Comparison of ENCODE assay signal across 7 cellular contexts in genomic region chr3:159828542-159828943, GRCh38. TPM values are rescaled to one million over a fixed set of nuclear protein-coding genes. Genes with fewer than 3 reads are reported as not detected.
A peak's percentile ranks its signal among the peaks of the same experiment; 100 is the strongest.
DNase-seq lines count a peak whose midpoint lies in the region; ATAC-seq and TF ChIP-seq lines count a peak whose summit lies in the region.

No MANE protein-coding gene starts in this region.

- no peaks in the 10 kb centered on the region for H3K27me3 ChIP-seq in mesendoderm (ENCODE audit: insufficient read depth, low read length, poor library complexity)

- intact Hi-C loops in posterior vena cava (cut with DNase I) = loop anchor here in 1 of 2 donors (10.0 kb wide), 1 partner anchor 166 kb away; no protein-coding TSS in a partner anchor

- H4K5ac ChIP-seq in mesendoderm (ENCODE audit: low read length) = no peak overlapping the region

- no peak overlapping the region for H3K4me3 ChIP-seq in GM12865 (ENCODE audit: low read depth, low read length)
- H3K4me3 ChIP-seq in mesendoderm (ENCODE audit: low read length) = no peak overlapping the region

- H3K56ac ChIP-seq in mesendoderm (ENCODE audit: low read length) = no peak overlapping the region

- no peak overlapping the region for H2BK5ac ChIP-seq in mesendoderm (ENCODE audit: low read length)

- ATAC-seq in HG03378 (IDR thresholded peaks at IDR 0.05; ENCODE audit: unreplicated experiment) = peak; percentile 41
- no peak for ATAC-seq in HG03457 (IDR thresholded peaks at IDR 0.05; ENCODE audit: unreplicated experiment)

- no peaks in the 10 kb centered on the region for H3K36me3 ChIP-seq in mesendoderm (ENCODE audit: control insufficient read depth, insufficient read depth, low read length)

- H3K27ac ChIP-seq in mesendoderm (ENCODE audit: low read depth, low read length) = no peak overlapping the region

- H3K79me1 ChIP-seq in mesendoderm (ENCODE audit: low read length) = no peaks in the 10 kb centered on the region

- H3K18ac ChIP-seq in mesendoderm (ENCODE audit: low read length) = no peak overlapping the region

- H3K23ac ChIP-seq in mesendoderm (ENCODE audit: low read length) = no peak overlapping the region

- no peak overlapping the region for H2BK15ac ChIP-seq in mesendoderm (replicated peaks; ENCODE audit: low read depth)

- no peaks in the 10 kb centered on the region for H3K4me1 ChIP-seq in mesendoderm (ENCODE audit: control insufficient read depth, low read depth, low read length)

- H4K8ac ChIP-seq in mesendoderm (ENCODE audit: low read depth, low read length) = no peak overlapping the region

- peak; percentile 47 for TF ChIP-seq CTCF in GM12865 (IDR thresholded peaks at IDR 0.05; ENCODE audit: insufficient read depth, low read depth, low read length, missing control alignments)

- no peak overlapping the region for H2AK5ac ChIP-seq in mesendoderm (ENCODE audit: low read length)

- no peak overlapping the region for H3K4me2 ChIP-seq in mesendoderm (ENCODE audit: low read length)

- peak; percentile 38 for DNase-seq in GM12865 (ENCODE audit: low read depth)
- DNase-seq in NCI-H69 (lab: John Stamatoyannopoulos, UW) = peak; percentile 81
- DNase-seq in cerebellar cortex (ENCODE audit: low spot score) = peak; percentile 73
- DNase-seq in mesendoderm = peak; percentile 40
- no peak for DNase-seq in posterior vena cava (ENCODE audit: low spot score)

- H3K79me2 ChIP-seq in mesendoderm (ENCODE audit: control insufficient read depth, insufficient read depth, low read length) = no peaks in the 10 kb centered on the region

- no CpG with 5 or more reads among the region's 5 CpGs for WGBS in mesendoderm (ENCODE audit: extremely low coverage, insufficient coverage, low lambda C conversion rate)

- H3K9ac ChIP-seq in mesendoderm (ENCODE audit: low read length) = no peak overlapping the region

- no peak overlapping the region for H2BK120ac ChIP-seq in mesendoderm (ENCODE audit: low read depth, low read length)

- no peak overlapping the region for H3K4ac ChIP-seq in mesendoderm (ENCODE audit: low read depth, low read length)

RNA-seq across cellular contexts. Expression of gene SCHIP1, which starts 11.1 kb away (rescaled TPM):
- 6.3 TPM for polyA plus RNA-seq in mesendoderm (2013, experiment 1 of 2)
- polyA plus RNA-seq in mesendoderm (2013, experiment 2 of 2) = 7.4 TPM
- total RNA-seq in posterior vena cava = 1 to 10 TPM; 6.7 to 9.2 TPM
